Comparison of ENCODE assay signal across 8 cellular contexts in genomic region chr11:44493929-44494328, GRCh38.
"Had no signal": no experiment of that assay in that cellular context is flagged by ENCODE, and none has a peak within 500 bp of the region (broad histone marks: within the 10 kb centered on the region; RNA-seq: fewer than 3 reads in every experiment).

No MANE protein-coding gene starts in this region.

- H3K9ac ChIP-seq: GM23248 had no signal

- H3K27ac ChIP-seq: GM23248 had no signal

- H2AFZ ChIP-seq: GM23248 had no signal

- H3K9me3 ChIP-seq: HAP-1 had no signal

- H3K36me3 ChIP-seq: HAP-1 had no signal

- H3K4me1 ChIP-seq: HAP-1 had no signal

- FAIRE-seq: HTR-8/SVneo had no signal

- DNase-seq: GM23248, GOT3, H7, IMR-90, KG1 had no signal

- H3K4me3 ChIP-seq: GM23248, HAP-1 had no signal

- ATAC-seq: HCT116 had no signal
